In genomic region chr16:1613728-1614225, GRCh38 we compare ENCODE assay signal across 8 cellular contexts. TPM values are rescaled to one million over a fixed set of nuclear protein-coding genes. Genes with fewer than 3 reads are reported as not detected.
A peak's percentile ranks its signal among the peaks of the same experiment; 100 is the strongest.
DNase-seq lines count a peak whose midpoint lies in the region; TF ChIP-seq lines count a peak whose summit lies in the region.

No MANE protein-coding gene starts in this region.

- H3K27ac ChIP-seq in mesodermal cell (ENCODE audit: low read depth, low read length, severe bottlenecking) (no peak overlapping the region), vagina (no peak overlapping the region)

- H3K9me3 ChIP-seq in mesodermal cell (ENCODE audit: control insufficient read depth, low read length) (no peaks in the 10 kb centered on the region), vagina (no peaks in the 10 kb centered on the region)

- H3K36me3 Mint-ChIP-seq in MCF 10A (ENCODE audit: insufficient read depth, unreplicated experiment): peaks cover 41% of the 10 kb centered on the region

- H3K27ac Mint-ChIP-seq in MCF 10A (ENCODE audit: low read depth, unreplicated experiment): peak overlapping the region; percentile 95

- peaks cover 22% of the 10 kb centered on the region for H3K4me1 ChIP-seq in mesodermal cell (ENCODE audit: control insufficient read depth, insufficient read depth, low read length, poor library complexity, severe bottlenecking)
- H3K4me1 ChIP-seq in vagina: peaks cover 51% of the 10 kb centered on the region

- POLR2A ChIA-PET in MCF 10A (lab: Yijun Ruan, JAX): interaction anchor here (0.6 to 1.9 kb wide), 6 partner anchors 71 to 362 kb away, joined by 3 to 7 read pairs (median 4); partner anchors contain the start of genes MAPK8IP3 and UQCC4

- H3K4me3 Mint-ChIP-seq in MCF 10A (ENCODE audit: unreplicated experiment): peak overlapping the region; percentile 85

- H3K4me3 ChIP-seq in mesodermal cell (ENCODE audit: extremely low read depth, insufficient read depth, low read length, poor library complexity, severe bottlenecking) (peak overlapping the region; percentile 81), vagina (peak overlapping the region; percentile 93 to 99)

- peaks cover 38% of the 10 kb centered on the region for H3K36me3 ChIP-seq in mesodermal cell (ENCODE audit: control insufficient read depth, insufficient read depth, low read length)
- peaks cover 0 to 9% of the 10 kb centered on the region in 2 donors for H3K36me3 ChIP-seq in vagina

- peaks cover 16% of the 10 kb centered on the region for H3K4me1 Mint-ChIP-seq in MCF 10A (ENCODE audit: insufficient read depth, unreplicated experiment)

- intact Hi-C loops in MCF 10A (cut with micrococcal nuclease): loop anchor here (5.0 kb wide), 2 partner anchors 64 to 94 kb away; partner anchors contain the start of genes JPT2 and MAPK8IP3
- intact Hi-C loops in vagina (cut with DNase I): loop anchor here (5.0 to 10.0 kb wide), 4 partner anchors 66 to 119 kb away; partner anchors contain the start of genes MAPK8IP3, TELO2 and TMEM204

- H3K27me3 Mint-ChIP-seq in MCF 10A (ENCODE audit: insufficient read depth, unreplicated experiment): no peaks in the 10 kb centered on the region

- H3K9me3 Mint-ChIP-seq in MCF 10A (ENCODE audit: unreplicated experiment): no peaks in the 10 kb centered on the region

- TF ChIP-seq CTCF in MCF 10A (IDR thresholded peaks at IDR 0.05; ENCODE audit: unreplicated experiment) (no peak), vagina (IDR thresholded peaks at IDR 0.05) (no peak)

- peak; percentile 32 for DNase-seq in COLO668 (lab: John Stamatoyannopoulos, UW; ENCODE audit: unreplicated experiment)
- peak; percentile 4 for DNase-seq in LHCN-M2 (ENCODE audit: low read depth)
- DNase-seq in MCF 10A (ENCODE audit: unreplicated experiment): peak; percentile 38
- DNase-seq in vagina (ENCODE audit: extremely low spot score in 2 of 2): no peak
- DNase-seq in SK-N-DZ (ENCODE audit: low spot score): no peak
- DNase-seq in NCI-H1092 treated with DMSO at 0.1 percent for 48 hours (lab: John Stamatoyannopoulos, UW): no peak
- DNase-seq in NCI-H2196 treated with DMSO at 0.1 percent for 48 hours (lab: John Stamatoyannopoulos, UW; ENCODE audit: unreplicated experiment): no peak

- WGBS in mesodermal cell (ENCODE audit: insufficient coverage in 2 of 2), 2 experiments: 1 to 8% methylated on average over 6 to 24 of the region's 39 CpGs

- no TSS peak for BruUV-seq in MCF 10A (replicated peaks; lab: Mats Ljungman, UMichigan)

- no peaks in the 10 kb centered on the region for H3K27me3 ChIP-seq in vagina

- CTCF ChIA-PET in MCF 10A (lab: Yijun Ruan, JAX): no interaction called here

- TF ChIP-seq POLR2A in vagina (IDR thresholded peaks at IDR 0.05): no peak

RNA-seq across cellular contexts. Expression of gene CRAMP1, which starts 1.6 kb away (rescaled TPM):
- total RNA-seq in LHCN-M2 (2014; rRNA removed) (6.9 and 7.9 TPM in 2 replicates), MCF 10A (2022) (21.8 and 26.3 TPM in 2 replicates), vagina (13.8 TPM)
- polyA plus RNA-seq in LHCN-M2 (2012): 4.4 TPM
- 15.7 TPM for polyA plus RNA-seq in mesodermal cell (2013, experiment 1 of 2)
- polyA plus RNA-seq in mesodermal cell (2013, experiment 2 of 2): 11.6 TPM
- 11.1 and 11.8 TPM in 2 replicates for polyA plus RNA-seq in SK-N-DZ (2014; cell fraction: cytosol; rRNA removed)
- polyA plus RNA-seq in SK-N-DZ (2014; cell fraction: nucleus; rRNA removed): 15.2 and 27.4 TPM in 2 replicates

RNA-seq across cellular contexts. Expression of gene IFT140, which starts 1.9 kb away (rescaled TPM):
- 9.9 and 18.3 TPM in 2 replicates for total RNA-seq in LHCN-M2 (2014; rRNA removed)
- 9.5 TPM for polyA plus RNA-seq in LHCN-M2 (2012)
- 18.6 and 19.7 TPM in 2 replicates for total RNA-seq in MCF 10A (2022)
- 32.6 TPM for polyA plus RNA-seq in mesodermal cell (2013, experiment 1 of 2)
- polyA plus RNA-seq in mesodermal cell (2013, experiment 2 of 2): 32.2 TPM
- total RNA-seq in vagina: 29.2 TPM
- 19.4 and 20.2 TPM in 2 replicates for polyA plus RNA-seq in SK-N-DZ (2014; cell fraction: cytosol; rRNA removed)
- 65.1 and 70.0 TPM in 2 replicates for polyA plus RNA-seq in SK-N-DZ (2014; cell fraction: nucleus; rRNA removed)

Comparison
In these comparisons a context has a peak if more than half of its experiments do, and no peak if none do; other contexts are left out.
1. DNase-seq: peak in COLO668 (single experiment), LHCN-M2 (single experiment) and MCF 10A (single experiment); none in vagina (0 of 2), SK-N-DZ (single experiment), NCI-H1092 treated with DMSO at 0.1 percent for 48 hours (single experiment) and NCI-H2196 treated with DMSO at 0.1 percent for 48 hours (single experiment).